Comparison of ENCODE assay signal across 35 cellular contexts in the genomic region with DNA sequence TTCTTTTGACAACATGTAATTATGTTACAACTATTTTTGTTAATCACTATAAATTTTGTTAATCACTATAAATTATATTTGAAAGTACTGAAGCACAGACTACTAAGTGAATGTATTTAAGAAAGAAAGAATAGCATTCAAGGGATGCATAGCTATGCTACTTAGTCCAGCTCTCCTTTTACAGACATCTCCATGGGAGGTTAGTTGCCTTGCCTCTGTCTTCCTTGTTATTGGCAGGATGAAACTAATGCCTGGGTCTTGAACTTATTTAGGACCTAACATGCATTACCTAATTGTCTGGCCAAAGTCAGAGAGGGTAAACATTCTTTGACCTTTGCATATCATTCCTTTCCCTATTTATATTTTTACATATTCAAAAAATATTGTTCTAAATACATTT.
"Had no signal": no experiment of that assay in that cellular context is flagged by ENCODE, and none has a peak within 500 bp of the region (broad histone marks: within the 10 kb centered on the region; RNA-seq: fewer than 3 reads in every experiment).

No MANE protein-coding gene starts in this region.

- H3K4me3 Mint-ChIP-seq: activated CD4-positive, alpha-beta memory T cell treated with anti-CD3 and anti-CD28 coated beads, Interleukin-2, amount 10 ng/mL, durations not matched to agents 7 days and 5 days; activated CD4-positive, alpha-beta T cell treated with anti-CD3 and anti-CD28 coated beads for 36 hours; activated CD4-positive, alpha-beta T cell treated with anti-CD3 and anti-CD28 coated beads, Interleukin-2, amount 10 ng/mL, durations not matched to agents 7 days and 5 days; activated CD8-positive, alpha-beta memory T cell treated with anti-CD3 and anti-CD28 coated beads, Interleukin-2, amount 10 ng/mL, durations not matched to agents 7 days and 5 days; activated CD8-positive, alpha-beta T cell treated with anti-CD3 and anti-CD28 coated beads, Interleukin-2, amount 10 ng/mL, durations not matched to agents 7 days and 5 days; activated naive CD4-positive, alpha-beta T cell treated with anti-CD3 and anti-CD28 coated beads, Interleukin-2, amount 10 ng/mL, durations not matched to agents 7 days and 5 days; activated naive CD4-positive, alpha-beta T cell treated with anti-CD3 and anti-CD28 coated beads, Interleukin-2, amount 50 U/mL, for 24 hours; activated naive CD8-positive, alpha-beta T cell; activated naive CD8-positive, alpha-beta T cell treated with anti-CD3 and anti-CD28 coated beads, Interleukin-2, amount 10 ng/mL, durations not matched to agents 7 days and 5 days; activated naive CD8-positive, alpha-beta T cell treated with anti-CD3 and anti-CD28 coated beads, Interleukin-2, amount 50 U/mL, for 24 hours; activated T-cell treated with anti-CD3 and anti-CD28 coated beads, Interleukin-2, amount 50 U/mL, for 24 hours; T-helper 1 cell treated with Interleukin-12 subunit alpha and Interleukin-12 subunit beta and Interleukin-4 antibody, amounts not matched to agents 30 μg/mL and 1 μg/mL, for 36 hours; T-helper 2 cell treated with Interferon-gamma antibody and Interleukin-4, amounts not matched to agents 5 μg/mL and 100 μg/mL, for 36 hours had no signal

- H3K27me3 ChIP-seq: body of pancreas, brain microvascular endothelial cell, breast epithelium had no signal

- H3K9me3 Mint-ChIP-seq: activated CD4-positive, alpha-beta memory T cell treated with anti-CD3 and anti-CD28 coated beads, Interleukin-2, amount 10 ng/mL, durations not matched to agents 7 days and 5 days; activated CD4-positive, alpha-beta T cell treated with anti-CD3 and anti-CD28 coated beads, Interleukin-2, amount 10 ng/mL, durations not matched to agents 7 days and 5 days; activated naive CD4-positive, alpha-beta T cell treated with anti-CD3 and anti-CD28 coated beads, Interleukin-2, amount 10 ng/mL, durations not matched to agents 7 days and 5 days; activated naive CD4-positive, alpha-beta T cell treated with anti-CD3 and anti-CD28 coated beads, Interleukin-2, amount 50 U/mL, for 24 hours; activated naive CD8-positive, alpha-beta T cell treated with anti-CD3 and anti-CD28 coated beads, Interleukin-2, amount 10 ng/mL, durations not matched to agents 7 days and 5 days; activated naive CD8-positive, alpha-beta T cell treated with anti-CD3 and anti-CD28 coated beads, Interleukin-2, amount 50 U/mL, for 24 hours; activated T-cell treated with anti-CD3 and anti-CD28 coated beads, Interleukin-2, amount 50 U/mL, for 24 hours; activated T-helper 2 cell treated with anti-CD3 and anti-CD28 coated beads, Interferon-gamma antibody, Interleukin-2, Interleukin-4, amounts not matched to agents 10 μg/mL and 5 μg/mL and 100 μg/mL, durations not matched to agents 14 hours and 24 hours and 36 hours; T-helper 1 cell treated with Interleukin-12 subunit alpha and Interleukin-12 subunit beta and Interleukin-4 antibody, amounts not matched to agents 30 μg/mL and 1 μg/mL, for 36 hours; T-helper 2 cell treated with Interferon-gamma antibody and Interleukin-4, amounts not matched to agents 5 μg/mL and 100 μg/mL, for 36 hours had no signal

- H3K27ac Mint-ChIP-seq: activated CD4-positive, alpha-beta memory T cell treated with anti-CD3 and anti-CD28 coated beads, Interleukin-2, amount 10 ng/mL, durations not matched to agents 7 days and 5 days; activated CD4-positive, alpha-beta T cell treated with anti-CD3 and anti-CD28 coated beads for 36 hours; activated CD4-positive, alpha-beta T cell treated with anti-CD3 and anti-CD28 coated beads, Interleukin-2, amount 10 ng/mL, durations not matched to agents 7 days and 5 days; activated CD8-positive, alpha-beta memory T cell treated with anti-CD3 and anti-CD28 coated beads, Interleukin-2, amount 10 ng/mL, durations not matched to agents 7 days and 5 days; activated CD8-positive, alpha-beta T cell treated with anti-CD3 and anti-CD28 coated beads, Interleukin-2, amount 10 ng/mL, durations not matched to agents 7 days and 5 days; activated naive CD4-positive, alpha-beta T cell treated with anti-CD3 and anti-CD28 coated beads, Interleukin-2, amount 10 ng/mL, durations not matched to agents 7 days and 5 days; activated naive CD4-positive, alpha-beta T cell treated with anti-CD3 and anti-CD28 coated beads, Interleukin-2, amount 50 U/mL, for 24 hours; activated naive CD8-positive, alpha-beta T cell; activated naive CD8-positive, alpha-beta T cell treated with anti-CD3 and anti-CD28 coated beads, Interleukin-2, amount 10 ng/mL, durations not matched to agents 7 days and 5 days; activated naive CD8-positive, alpha-beta T cell treated with anti-CD3 and anti-CD28 coated beads, Interleukin-2, amount 50 U/mL, for 24 hours; activated T-cell treated with anti-CD3 and anti-CD28 coated beads, Interleukin-2, amount 50 U/mL, for 24 hours; activated T-helper 2 cell treated with anti-CD3 and anti-CD28 coated beads, Interferon-gamma antibody, Interleukin-2, Interleukin-4, amounts not matched to agents 10 μg/mL and 5 μg/mL and 100 μg/mL, durations not matched to agents 14 hours and 24 hours and 36 hours; T-helper 1 cell treated with Interleukin-12 subunit alpha and Interleukin-12 subunit beta and Interleukin-4 antibody, amounts not matched to agents 30 μg/mL and 1 μg/mL, for 36 hours; T-helper 2 cell treated with Interferon-gamma antibody and Interleukin-4, amounts not matched to agents 5 μg/mL and 100 μg/mL, for 36 hours had no signal

- ATAC-seq: activated CD4-positive, alpha-beta T cell treated with anti-CD3 and anti-CD28 coated beads for 36 hours; activated CD4-positive, CD25-positive, alpha-beta regulatory T cell treated with anti-CD3 and anti-CD28 coated beads, Interleukin-2, amount 50 U/mL, for 24 hours; activated CD8-positive, alpha-beta memory T cell treated with anti-CD3 and anti-CD28 coated beads, Interleukin-2, amount 10 ng/mL, durations not matched to agents 7 days and 5 days; activated CD8-positive, alpha-beta T cell treated with anti-CD3 and anti-CD28 coated beads, Interleukin-2, amount 10 ng/mL, durations not matched to agents 7 days and 5 days; activated naive CD8-positive, alpha-beta T cell treated with anti-CD3 and anti-CD28 coated beads, Interleukin-2, amount 50 U/mL, for 24 hours; body of pancreas had no signal

- H3K27ac ChIP-seq: body of pancreas, brain microvascular endothelial cell, breast epithelium, VCaP had no signal

- H3K4me1 Mint-ChIP-seq: activated CD4-positive, alpha-beta memory T cell treated with anti-CD3 and anti-CD28 coated beads, Interleukin-2, amount 10 ng/mL, durations not matched to agents 7 days and 5 days; activated CD4-positive, alpha-beta T cell treated with anti-CD3 and anti-CD28 coated beads for 36 hours; activated CD4-positive, alpha-beta T cell treated with anti-CD3 and anti-CD28 coated beads, Interleukin-2, amount 10 ng/mL, durations not matched to agents 7 days and 5 days; activated CD8-positive, alpha-beta memory T cell treated with anti-CD3 and anti-CD28 coated beads, Interleukin-2, amount 10 ng/mL, durations not matched to agents 7 days and 5 days; activated naive CD4-positive, alpha-beta T cell treated with anti-CD3 and anti-CD28 coated beads, Interleukin-2, amount 10 ng/mL, durations not matched to agents 7 days and 5 days; activated naive CD4-positive, alpha-beta T cell treated with anti-CD3 and anti-CD28 coated beads, Interleukin-2, amount 50 U/mL, for 24 hours; activated naive CD8-positive, alpha-beta T cell treated with anti-CD3 and anti-CD28 coated beads, Interleukin-2, amount 10 ng/mL, durations not matched to agents 7 days and 5 days; activated naive CD8-positive, alpha-beta T cell treated with anti-CD3 and anti-CD28 coated beads, Interleukin-2, amount 50 U/mL, for 24 hours had no signal

- H3K9me3 ChIP-seq: body of pancreas, breast epithelium had no signal

- H3K27me3 Mint-ChIP-seq: activated CD4-positive, alpha-beta memory T cell treated with anti-CD3 and anti-CD28 coated beads, Interleukin-2, amount 10 ng/mL, durations not matched to agents 7 days and 5 days; activated CD4-positive, alpha-beta T cell treated with anti-CD3 and anti-CD28 coated beads for 36 hours; activated CD4-positive, alpha-beta T cell treated with anti-CD3 and anti-CD28 coated beads, Interleukin-2, amount 10 ng/mL, durations not matched to agents 7 days and 5 days; activated CD8-positive, alpha-beta memory T cell treated with anti-CD3 and anti-CD28 coated beads, Interleukin-2, amount 10 ng/mL, durations not matched to agents 7 days and 5 days; activated naive CD4-positive, alpha-beta T cell treated with anti-CD3 and anti-CD28 coated beads, Interleukin-2, amount 10 ng/mL, durations not matched to agents 7 days and 5 days; activated naive CD4-positive, alpha-beta T cell treated with anti-CD3 and anti-CD28 coated beads, Interleukin-2, amount 50 U/mL, for 24 hours; activated naive CD8-positive, alpha-beta T cell; activated naive CD8-positive, alpha-beta T cell treated with anti-CD3 and anti-CD28 coated beads, Interleukin-2, amount 10 ng/mL, durations not matched to agents 7 days and 5 days; activated naive CD8-positive, alpha-beta T cell treated with anti-CD3 and anti-CD28 coated beads, Interleukin-2, amount 50 U/mL, for 24 hours; activated T-cell treated with anti-CD3 and anti-CD28 coated beads, Interleukin-2, amount 50 U/mL, for 24 hours had no signal

- H3K4me1 ChIP-seq: body of pancreas, breast epithelium had no signal

- H3K4me3 ChIP-seq: body of pancreas, breast epithelium had no signal

- H3K36me3 Mint-ChIP-seq: activated CD8-positive, alpha-beta memory T cell treated with anti-CD3 and anti-CD28 coated beads, Interleukin-2, amount 10 ng/mL, durations not matched to agents 7 days and 5 days; activated naive CD4-positive, alpha-beta T cell treated with anti-CD3 and anti-CD28 coated beads, Interleukin-2, amount 10 ng/mL, durations not matched to agents 7 days and 5 days; activated naive CD4-positive, alpha-beta T cell treated with anti-CD3 and anti-CD28 coated beads, Interleukin-2, amount 50 U/mL, for 24 hours; activated naive CD8-positive, alpha-beta T cell; activated naive CD8-positive, alpha-beta T cell treated with anti-CD3 and anti-CD28 coated beads, Interleukin-2, amount 10 ng/mL, durations not matched to agents 7 days and 5 days had no signal

- H3K36me3 ChIP-seq: brain microvascular endothelial cell, breast epithelium had no signal

- DNase-seq: activated CD4-positive, alpha-beta memory T cell treated with anti-CD3 and anti-CD28 coated beads, Interleukin-2, amount 10 ng/mL, durations not matched to agents 7 days and 5 days; activated CD4-positive, alpha-beta T cell treated with anti-CD3 and anti-CD28 coated beads for 1 hour; activated CD4-positive, alpha-beta T cell treated with anti-CD3 and anti-CD28 coated beads for 36 hours; activated CD4-positive, alpha-beta T cell treated with anti-CD3 and anti-CD28 coated beads for 48 hours; activated CD4-positive, alpha-beta T cell treated with anti-CD3 and anti-CD28 coated beads, Interleukin-2, amount 10 ng/mL, durations not matched to agents 7 days and 5 days; activated CD4-positive, alpha-beta T cell treated with anti-CD3 and anti-CD28 coated beads, Interleukin-2, amount 50 U/mL, for 48 hours; activated CD4-positive, CD25-positive, alpha-beta regulatory T cell; activated CD8-positive, alpha-beta memory T cell treated with anti-CD3 and anti-CD28 coated beads for 24 hours; activated CD8-positive, alpha-beta memory T cell treated with anti-CD3 and anti-CD28 coated beads, Interleukin-2, amount 10 ng/mL, durations not matched to agents 7 days and 5 days; activated CD8-positive, alpha-beta memory T cell treated with anti-CD3 and anti-CD28 coated beads, Interleukin-2, amount 50 U/mL, for 48 hours; activated CD8-positive, alpha-beta T cell treated with anti-CD3 and anti-CD28 coated beads, Interleukin-2, amount 10 ng/mL, durations not matched to agents 7 days and 5 days; activated effector memory CD4-positive, alpha-beta T cell treated with Interleukin-2 at 50 U/mL for 16 hours; activated gamma-delta T cell; activated naive CD4-positive, alpha-beta T cell treated with anti-CD3 and anti-CD28 coated beads, Interleukin-2, amount 10 ng/mL, durations not matched to agents 7 days and 5 days; activated naive CD4-positive, alpha-beta T cell treated with Interleukin-2 at 50 U/mL for 16 hours; activated naive CD8-positive, alpha-beta T cell treated with anti-CD3 and anti-CD28 coated beads, Interleukin-2, amount 10 ng/mL, durations not matched to agents 7 days and 5 days; activated naive CD8-positive, alpha-beta T cell treated with anti-CD3 and anti-CD28 coated beads, Interleukin-2, amount 50 U/mL, for 24 hours; activated T-cell treated with anti-CD3 and anti-CD28 coated beads, Interleukin-2, amount 50 U/mL, for 24 hours; activated T-cell treated with anti-CD3 and anti-CD28 coated beads, Interleukin-2, amount 50 U/mL, for 48 hours; amygdala; anterior cingulate cortex; body of pancreas; brain microvascular endothelial cell; central memory CD4-positive, alpha-beta T cell; T-helper 1 cell; T-helper 2 cell; T-helper 9 cell had no signal
